ENCODE assay signal across 10 cellular contexts in genomic region chr12:68675098-68675842, GRCh38. TPM values are rescaled to one million over a fixed set of nuclear protein-coding genes. Genes with fewer than 3 reads are reported as not detected.
DNase-seq lines count a peak whose midpoint lies in the region; ATAC-seq, FAIRE-seq and TF ChIP-seq lines count a peak whose summit lies in the region.
"Had no signal": no experiment of that assay in that cellular context is flagged by ENCODE, and none has a peak within 500 bp of the region (broad histone marks: within the 10 kb centered on the region; RNA-seq: fewer than 3 reads in every experiment).

No MANE protein-coding gene starts in this region.

- no peaks in the 10 kb centered on the region for H3K79me2 ChIP-seq in neural progenitor cell (ENCODE audit: low read depth)

- no peaks in the 10 kb centered on the region for H3F3A ChIP-seq in neural progenitor cell (ENCODE audit: low read depth)

- H3K9ac ChIP-seq in neural progenitor cell, result no peak overlapping the region

- no peaks in the 10 kb centered on the region for H3K27me3 ChIP-seq in neural progenitor cell
- H3K27me3 ChIP-seq in left lung, result no peaks in the 10 kb centered on the region

- TF ChIP-seq CTCF in AG10803 (conservative IDR thresholded peaks at IDR 0.05; ENCODE audit: low read length) (no peak), neural progenitor cell (IDR thresholded peaks at IDR 0.05) (no peak), left lung (IDR thresholded peaks at IDR 0.05) (no peak)

- POLR2A ChIA-PET in T-cell (lab: Charles Lee), result interaction anchor here in 1 of 2 donors (0.6 kb wide), 3 partner anchors 11 to 594 kb away, joined by 3 to 11 read pairs (median 4); no protein-coding TSS in a partner anchor

- H2AFZ ChIP-seq in neural progenitor cell (replicated peaks), result no peak overlapping the region

- no peak overlapping the region for H3K4me3 ChIP-seq in AG10803 (ENCODE audit: low read length)
- no peak overlapping the region for H3K4me3 ChIP-seq in neural progenitor cell
- no peak overlapping the region for H3K4me3 ChIP-seq in left lung

- H3K27me3 Mint-ChIP-seq in T-cell (no peaks in the 10 kb centered on the region), neural progenitor cell (ENCODE audit: insufficient read depth, low read depth) (peaks cover 2% of the 10 kb centered on the region)

- CTCF ChIA-PET in T-cell (lab: Charles Lee), result interaction anchor here in 1 of 2 donors (0.7 kb wide), 1 partner anchor 14 kb away, joined by 3 read pairs; no protein-coding TSS in a partner anchor

- no peak overlapping the region for H3K27ac ChIP-seq in neural progenitor cell
- H3K27ac ChIP-seq in left lung, result peak overlapping the region in 1 of 2 donors; percentile 41

- H3K36me3 ChIP-seq in neural progenitor cell, result no peaks in the 10 kb centered on the region
- H3K36me3 ChIP-seq in left lung, result no peaks in the 10 kb centered on the region

- peak; percentile 60 for DNase-seq in AG10803 (ENCODE audit: low read depth)
- peak; percentile 60 to 89 (median 83) for DNase-seq in T-cell
- DNase-seq in activated naive CD4-positive, alpha-beta T cell treated with Interleukin-2 at 50 U/mL for 16 hours, result peak; percentile 42
- DNase-seq in neural progenitor cell (ENCODE audit: low spot score), result peak; percentile 30
- DNase-seq in RCC 7860 (ENCODE audit: low spot score), result no peak
- DNase-seq in left lung, result no peak
- DNase-seq: left ventricle myocardium superior had no signal

- H3K36me3 Mint-ChIP-seq in T-cell (peaks cover 6% of the 10 kb centered on the region), neural progenitor cell (no peaks in the 10 kb centered on the region)

- H3K4me3 Mint-ChIP-seq in T-cell (peak overlapping the region; percentile 45 to 64 (median 63)), neural progenitor cell (no peak overlapping the region)

- H3K4me1 Mint-ChIP-seq in T-cell, result peaks cover 54 to 64% (median 61%) of the 10 kb centered on the region in 3 donors
- no peaks in the 10 kb centered on the region for H3K4me1 Mint-ChIP-seq in neural progenitor cell

- no peaks in the 10 kb centered on the region for H3K9me3 Mint-ChIP-seq in T-cell
- H3K9me3 Mint-ChIP-seq in neural progenitor cell, result no peaks in the 10 kb centered on the region

- H3K27ac Mint-ChIP-seq in T-cell, result peak overlapping the region; percentile 79 to 97
- peak overlapping the region; percentile 22 for H3K27ac Mint-ChIP-seq in neural progenitor cell

- intact Hi-C loops in left lung (cut with DNase I), result no loop called here

- no peak for FAIRE-seq in RCC 7860 (lab: Jason Lieb, UNC)
- FAIRE-seq: bronchial epithelial cell had no signal

- no peak overlapping the region for H3K4me2 ChIP-seq in neural progenitor cell

- H4K20me1 ChIP-seq in neural progenitor cell (ENCODE audit: low read depth), result no peaks in the 10 kb centered on the region

- peak; percentile 97 to 98 (median 98) for ATAC-seq in T-cell (replicated peaks in 1 of 4)
- no peak for ATAC-seq in GM21381 (IDR thresholded peaks at IDR 0.05; ENCODE audit: unreplicated experiment)
- ATAC-seq in GM18861 (IDR thresholded peaks at IDR 0.05; ENCODE audit: unreplicated experiment), result no peak
- ATAC-seq in left lung, result no peak
- ATAC-seq: left ventricle myocardium superior had no signal

- H3K9me3 ChIP-seq in neural progenitor cell (ENCODE audit: low read depth) (no peaks in the 10 kb centered on the region), left lung (no peaks in the 10 kb centered on the region)

- H3K4me1 ChIP-seq in neural progenitor cell, result no peaks in the 10 kb centered on the region
- H3K4me1 ChIP-seq in left lung, result peaks cover 0 to 14% of the 10 kb centered on the region in 2 donors

RNA-seq across cellular contexts. Expression of gene NUP107, which starts 11.5 kb away (rescaled TPM):
- 10 to 100 TPM; 38.4 to 67.5 (median 50.7) TPM for total RNA-seq in T-cell
- total RNA-seq in neural progenitor cell (ENCODE audit: low replicate concordance), result 152 and 231 TPM in 2 replicates
- total RNA-seq in left lung, result 10 to 100 TPM; 28.3 to 38.9 TPM

Comparison
In these comparisons a context has a peak if more than half of its experiments do, and no peak if none do; other contexts are left out.
1. DNase-seq: peak in AG10803 (single experiment), T-cell (34 of 34), activated naive CD4-positive, alpha-beta T cell treated with Interleukin-2 at 50 U/mL for 16 hours (single experiment) and neural progenitor cell (single experiment); none in RCC 7860 (single experiment) and left lung (0 of 2).
2. ATAC-seq: peak in T-cell (4 of 4); none in GM21381 (single experiment), GM18861 (single experiment) and left lung (single experiment).